Comparison of ENCODE assay signal across 33 cellular contexts in the genomic region with DNA sequence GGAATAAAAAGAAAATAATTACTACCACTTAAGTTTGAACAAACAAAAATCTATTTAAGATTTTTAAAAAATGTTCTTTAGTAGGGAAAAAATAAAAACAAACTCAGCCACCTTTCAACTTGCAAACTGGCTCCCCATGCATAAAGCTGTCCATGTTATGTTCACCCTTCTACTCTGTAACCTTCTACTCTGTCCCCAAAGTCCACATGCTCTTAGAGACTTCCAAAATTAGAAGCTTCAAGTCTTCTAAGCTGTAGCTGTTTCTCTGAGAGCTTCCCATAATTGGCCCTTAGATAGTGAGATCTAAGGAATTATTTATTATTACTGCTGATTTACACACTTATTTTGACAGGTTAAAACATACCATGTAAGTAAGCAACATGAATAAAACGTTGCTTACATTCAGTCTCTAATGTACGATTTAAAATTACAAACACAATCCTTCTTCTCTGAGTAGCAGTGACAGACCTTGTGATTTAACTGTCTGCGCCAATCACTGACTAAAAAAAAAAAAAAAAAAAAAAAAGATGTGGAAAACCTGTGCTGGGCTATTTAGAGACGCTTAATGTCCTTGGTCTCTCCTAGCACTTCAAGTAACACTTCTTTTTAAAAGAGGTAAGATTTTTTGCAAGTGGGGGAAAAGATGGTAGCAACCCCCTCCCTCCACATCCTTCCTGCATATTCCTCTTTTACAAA. TPM values are rescaled to one million over a fixed set of nuclear protein-coding genes. Genes with fewer than 3 reads are reported as not detected.
"Had no signal": no experiment of that assay in that cellular context is flagged by ENCODE, and none has a peak within 500 bp of the region (broad histone marks: within the 10 kb centered on the region; RNA-seq: fewer than 3 reads in every experiment).

No MANE protein-coding gene starts in this region.

- ATAC-seq: activated CD8-positive, alpha-beta T cell treated with anti-CD3 and anti-CD28 coated beads for 36 hours; activated naive CD4-positive, alpha-beta T cell treated with anti-CD3 and anti-CD28 coated beads, Interleukin-2, amount 50 U/mL, for 72 hours; activated T-cell treated with anti-CD3 and anti-CD28 coated beads, Interleukin-2, amount 50 U/mL, for 4 hours; activated T-cell treated with anti-CD3 and anti-CD28 coated beads, Interleukin-2, amount 50 U/mL, for 72 hours; activated T-helper 17 cell treated with anti-CD3 and anti-CD28 coated beads, Interleukin-2, amount 50 U/mL, for 72 hours; body of pancreas had no signal

- H3K27ac ChIP-seq: adrenal gland, body of pancreas, brain microvascular endothelial cell, breast epithelium, VCaP had no signal

- H3K27me3 ChIP-seq: body of pancreas, breast epithelium had no signal

- H3K4me1 ChIP-seq: body of pancreas, breast epithelium had no signal

- DNase-seq: activated B cell treated with CpG ODN at 0.5 μM for 24 hours; activated CD4-positive, alpha-beta memory T cell treated with anti-CD3 and anti-CD28 coated beads for 36 hours; activated CD4-positive, alpha-beta T cell treated with anti-CD3 and anti-CD28 coated beads for 4 hours; activated CD4-positive, alpha-beta T cell treated with anti-CD3 and anti-CD28 coated beads, Interleukin-2, amount 10 ng/mL, durations not matched to agents 24 days and 14 days; activated CD4-positive, alpha-beta T cell treated with anti-CD3 and anti-CD28 coated beads, Interleukin-2, amount 50 U/mL, for 1 hour; activated CD4-positive, alpha-beta T cell treated with anti-CD3 and anti-CD28 coated beads, Interleukin-2, amount 50 U/mL, for 4 hours; activated CD4-positive, CD25-positive, alpha-beta regulatory T cell treated with anti-CD3 and anti-CD28 coated beads, Interleukin-2, amount 50 U/mL, for 72 hours; activated CD8-positive, alpha-beta memory T cell treated with anti-CD3 and anti-CD28 coated beads, Interleukin-2, amount 50 U/mL, for 4 hours; activated CD8-positive, alpha-beta T cell treated with anti-CD3 and anti-CD28 coated beads for 36 hours; activated effector memory CD4-positive, alpha-beta T cell treated with anti-CD3 and anti-CD28 coated beads, Interleukin-2, amount 50 U/mL, for 16 hours; activated gamma-delta T cell treated with Interleukin-2 at 50 U/mL for 16 hours; activated naive CD4-positive, alpha-beta T cell; activated naive CD4-positive, alpha-beta T cell treated with anti-CD3 and anti-CD28 coated beads for 36 hours; activated naive CD4-positive, alpha-beta T cell treated with anti-CD3 and anti-CD28 coated beads, Interleukin-2, amount 50 U/mL, for 16 hours; activated naive CD8-positive, alpha-beta T cell treated with anti-CD3 and anti-CD28 coated beads for 36 hours; activated T-cell treated with anti-CD3 and anti-CD28 coated beads for 4 hours; activated T-cell treated with anti-CD3 and anti-CD28 coated beads, Interleukin-2, amount 50 U/mL, for 1 hour; activated T-cell treated with anti-CD3 and anti-CD28 coated beads, Interleukin-2, amount 50 U/mL, for 4 hours; activated T-cell treated with anti-CD3 and anti-CD28 coated beads, Interleukin-2, amount 50 U/mL, for 72 hours; adrenal gland; amniotic stem cell; aorta; body of pancreas; brain microvascular endothelial cell; central memory CD4-positive, alpha-beta T cell; T-helper 1 cell; T-helper 2 cell; T-helper 9 cell had no signal

- H3K36me3 ChIP-seq: adrenal gland, brain microvascular endothelial cell, breast epithelium had no signal

- H3K4me3 ChIP-seq: adrenal gland, body of pancreas, breast epithelium had no signal

- H3K9me3 ChIP-seq: adrenal gland, body of pancreas, breast epithelium had no signal

RNA-seq across cellular contexts. Expression of gene GRIP1, which starts 28.3 kb away (rescaled TPM):
- total RNA-seq: activated T-helper 1 cell treated with anti-CD3 and anti-CD28 coated beads, Interleukin-12 subunit alpha, Interleukin-12 subunit beta, Interleukin-2, Interleukin-4 antibody, amounts not matched to agents 30 ng/mL and 10 ng/mL and 1 ng/mL, durations not matched to agents 14 hours and 24 hours and 36 hours had no signal
